18 cellular contexts compared by ENCODE assay signal in the genomic region with DNA sequence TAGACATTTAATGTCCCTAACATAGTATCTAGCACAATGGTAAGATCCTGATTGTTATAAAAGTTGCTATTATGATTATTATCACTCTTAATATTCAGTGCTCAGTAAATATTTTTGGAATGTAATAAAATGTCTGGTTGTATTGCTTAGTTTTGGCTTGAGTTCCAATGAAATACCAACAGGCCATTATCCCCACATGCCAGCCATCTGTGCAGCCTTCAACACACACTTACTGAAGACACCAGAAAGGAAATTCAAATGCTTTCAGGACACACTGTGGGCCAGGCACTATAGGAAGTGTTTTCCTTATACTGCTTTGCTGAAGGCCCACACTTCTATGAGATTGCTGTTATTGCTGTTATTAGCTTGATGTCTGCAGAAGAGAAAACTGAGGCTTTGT.
"Had no signal": no experiment of that assay in that cellular context is flagged by ENCODE, and none has a peak within 500 bp of the region (broad histone marks: within the 10 kb centered on the region; RNA-seq: fewer than 3 reads in every experiment).

No MANE protein-coding gene starts in this region.

- H3K9me3 ChIP-seq: heart left ventricle, psoas muscle had no signal

- H3K27ac ChIP-seq: cardiac muscle cell, foreskin keratinocyte, heart left ventricle, left lung, psoas muscle had no signal

- H3K27me3 ChIP-seq: cardiac muscle cell, foreskin keratinocyte, heart left ventricle, left lung had no signal

- DNase-seq: activated CD4-positive, alpha-beta T cell treated with anti-CD3 and anti-CD28 coated beads, Interleukin-2, amount 10 ng/mL, durations not matched to agents 7 days and 5 days; activated CD4-positive, CD25-positive, alpha-beta regulatory T cell; activated CD8-positive, alpha-beta memory T cell treated with anti-CD3 and anti-CD28 coated beads for 24 hours; activated naive CD4-positive, alpha-beta T cell treated with anti-CD3 and anti-CD28 coated beads for 36 hours; cortex of kidney; effector memory CD4-positive, alpha-beta T cell; foreskin keratinocyte; heart left ventricle; islet precursor cell; left lung; nephron progenitor cell; psoas muscle; stimulated activated CD4-positive, alpha-beta T cell treated with anti-CD3 and anti-CD28 coated beads, Interleukin-2, amount 100 ng/mL, for 24 hours; stimulated activated naive CD4-positive, alpha-beta T cell; trophoblast cell had no signal

- H3K4me1 ChIP-seq: foreskin keratinocyte, heart left ventricle, left lung, psoas muscle had no signal

- H3K4me3 ChIP-seq: cardiac muscle cell, heart left ventricle, left lung, psoas muscle had no signal

- ATAC-seq: activated T-helper 17 cell treated with anti-CD3 and anti-CD28 coated beads, Interleukin-2, amount 50 U/mL, for 72 hours; foreskin keratinocyte; heart left ventricle; left lung; sciatic nerve had no signal

- H3K36me3 ChIP-seq: cardiac muscle cell, heart left ventricle, left lung had no signal
